Comparison of ENCODE assay signal across 8 cellular contexts in the genomic region with DNA sequence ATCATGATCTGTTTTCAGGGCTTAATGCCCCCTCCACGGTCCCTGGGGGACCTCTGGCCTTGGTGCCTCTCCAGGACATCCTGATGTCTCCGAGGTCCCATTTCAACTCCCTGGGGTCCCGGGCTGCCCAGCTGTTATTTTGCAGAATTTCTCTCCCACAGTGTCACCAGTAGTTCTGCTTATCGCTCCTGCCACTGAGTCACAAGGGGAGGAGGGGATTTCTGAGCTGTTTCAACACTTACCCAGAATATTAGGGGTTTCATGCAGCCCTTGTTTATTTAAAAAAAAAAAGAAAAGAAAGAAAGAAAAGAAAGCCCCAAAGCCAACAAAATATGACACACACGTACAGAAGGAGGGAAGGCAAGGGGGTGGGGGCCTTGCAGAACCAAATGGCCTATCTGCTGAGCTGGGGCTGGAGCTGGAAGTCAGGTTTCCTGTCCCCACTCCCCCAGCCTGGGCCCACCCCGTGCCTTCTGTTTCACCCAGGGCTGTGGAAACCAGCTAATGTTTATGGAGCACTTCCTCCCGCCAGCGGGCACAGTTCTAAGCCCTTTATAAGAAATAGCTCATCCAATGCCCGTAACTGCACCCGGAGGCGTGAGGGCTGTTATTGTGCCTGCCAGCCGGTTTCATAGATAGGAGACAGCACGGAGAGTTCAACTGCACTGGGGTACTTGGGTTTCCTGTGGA. TPM values are rescaled to one million over a fixed set of nuclear protein-coding genes. Genes with fewer than 3 reads are reported as not detected.
DNase-seq lines count a peak whose midpoint lies in the region; ATAC-seq and TF ChIP-seq lines count a peak whose summit lies in the region.

No MANE protein-coding gene starts in this region.

- peak overlapping the region; percentile 81 to 93 (median 88) for H3K4me3 Mint-ChIP-seq in IgD-negative memory B cell

- no peak overlapping the region for H3K9ac ChIP-seq in rectal smooth muscle tissue (ENCODE audit: low read length)

- peaks cover 27% of the 10 kb centered on the region for H3K4me1 ChIP-seq in rectal smooth muscle tissue (ENCODE audit: control insufficient read depth, insufficient read depth, low read length)

- peak overlapping the region; percentile 84 for H3K27ac ChIP-seq in rectal smooth muscle tissue (ENCODE audit: low read depth, low read length)

- H3K4me1 Mint-ChIP-seq in IgD-negative memory B cell = peaks cover 18 to 42% (median 32%) of the 10 kb centered on the region in 3 donors

- ATAC-seq in HG02870 (IDR thresholded peaks at IDR 0.05; ENCODE audit: unreplicated experiment) = no peak

- H3K4me3 ChIP-seq in AG10803 (ENCODE audit: low read length) = peak overlapping the region; percentile 40
- peak overlapping the region; percentile 53 for H3K4me3 ChIP-seq in rectal smooth muscle tissue (ENCODE audit: low read length)

- no peaks in the 10 kb centered on the region for H3K9me3 Mint-ChIP-seq in IgD-negative memory B cell

- no peak for DNase-seq in AG10803 (ENCODE audit: low read depth)
- DNase-seq in activated T-cell treated with anti-CD3 and anti-CD28 coated beads for 48 hours (ENCODE audit: low read depth) = peak; percentile 68
- peak; percentile 49 for DNase-seq in foreskin melanocyte
- no peak for DNase-seq in NCI-H2029 treated with DMSO at 0.1 percent for 48 hours (lab: John Stamatoyannopoulos, UW)
- DNase-seq in NCI-H2029 (lab: John Stamatoyannopoulos, UW) = no peak

- H3K36me3 ChIP-seq in rectal smooth muscle tissue (ENCODE audit: control insufficient read depth, insufficient read depth, low read length) = no peaks in the 10 kb centered on the region

- TF ChIP-seq CTCF in AG10803 (conservative IDR thresholded peaks at IDR 0.05; ENCODE audit: low read length) = no peak

- peak overlapping the region; percentile 60 to 87 (median 85) for H3K27ac Mint-ChIP-seq in IgD-negative memory B cell

- H3K36me3 Mint-ChIP-seq in IgD-negative memory B cell = no peaks in the 10 kb centered on the region

- H3K27me3 ChIP-seq in rectal smooth muscle tissue (ENCODE audit: control insufficient read depth, insufficient read depth, low read length) = no peaks in the 10 kb centered on the region

- H3K27me3 Mint-ChIP-seq in IgD-negative memory B cell = peaks cover 11% of the 10 kb centered on the region

RNA-seq across cellular contexts. Expression of a gene that starts 8.4 kb away (rescaled TPM):
- 62.3 TPM for polyA plus RNA-seq in IgD-negative memory B cell

RNA-seq across cellular contexts. Expression of a gene that starts 23.0 kb away (rescaled TPM):
- polyA plus RNA-seq in IgD-negative memory B cell = not detected

Comparison
In these comparisons a context has a peak if more than half of its experiments do, and no peak if none do; other contexts are left out.
1. DNase-seq: peak in activated T-cell treated with anti-CD3 and anti-CD28 coated beads for 48 hours (single experiment) and foreskin melanocyte (single experiment); none in AG10803 (single experiment), NCI-H2029 treated with DMSO at 0.1 percent for 48 hours (single experiment) and NCI-H2029 (single experiment).